ENCODE assay signal across 1 cellular context in genomic region chr11:45209904-45210699, GRCh38.
TF ChIP-seq lines count a peak whose summit lies in the region.

No MANE protein-coding gene starts in this region.

TF ChIP-seq in H1, 55 proteins besides CTCF, POLR2A, EP300 and RAD21 (continued from another document):
- TF ChIP-seq RNF2 (IDR thresholded peaks at IDR 0.05; ENCODE audit: borderline replicate concordance, low read depth, low read length, missing control alignments, poor library complexity, severe bottlenecking) (no peak), BACH1 (IDR thresholded peaks at IDR 0.05; ENCODE audit: low read length) (no peak), SAP30 (IDR thresholded peaks at IDR 0.05; ENCODE audit: insufficient read depth, insufficient replicate concordance, low read length) (no peak), HDAC6 (IDR thresholded peaks at IDR 0.05; ENCODE audit: low read depth, low read length) (no peak), CHD1 (IDR thresholded peaks at IDR 0.05; ENCODE audit: low read depth, low read length) (peak; percentile 52; the same call in 1 of the 2 replicates), TAF7 (optimal IDR thresholded peaks at IDR 0.05; ENCODE audit: borderline replicate concordance, low read depth, low read length) (no peak)
- TF ChIP-seq, protein P1, sequence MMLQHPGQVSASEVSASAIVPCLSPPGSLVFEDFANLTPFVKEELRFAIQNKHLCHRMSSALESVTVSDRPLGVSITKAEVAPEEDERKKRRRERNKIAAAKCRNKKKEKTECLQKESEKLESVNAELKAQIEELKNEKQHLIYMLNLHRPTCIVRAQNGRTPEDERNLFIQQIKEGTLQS (IDR thresholded peaks at IDR 0.05; ENCODE audit: insufficient read depth, low read depth, low read length) = no peak
